1 cellular context compared by ENCODE assay signal in the genomic region with DNA sequence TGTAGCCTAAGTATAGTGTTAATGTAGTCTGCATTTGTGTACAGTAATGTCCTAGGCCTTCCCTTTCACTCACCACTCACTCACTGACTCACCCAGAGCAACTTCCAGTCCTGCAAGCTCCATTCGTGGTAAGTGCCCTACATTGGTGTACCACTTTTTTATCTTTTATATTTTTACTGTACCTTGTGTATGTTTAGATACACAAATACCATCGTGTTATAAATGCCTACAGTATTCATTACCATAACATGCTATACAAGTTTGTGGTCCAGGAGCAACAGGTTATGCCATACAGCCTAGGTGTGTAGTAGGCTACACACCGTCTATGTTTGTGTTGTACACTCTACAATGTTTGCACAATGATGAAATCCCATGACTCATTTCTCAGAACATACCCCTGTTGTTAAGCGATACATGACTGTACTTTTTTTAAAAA.
TF ChIP-seq lines count a peak whose summit lies in the region.

No MANE protein-coding gene starts in this region.

TF ChIP-seq in HEK293, 187 proteins besides CTCF, POLR2A, EP300 and RAD21 (continued from another document):
- TF ChIP-seq, protein P1, sequence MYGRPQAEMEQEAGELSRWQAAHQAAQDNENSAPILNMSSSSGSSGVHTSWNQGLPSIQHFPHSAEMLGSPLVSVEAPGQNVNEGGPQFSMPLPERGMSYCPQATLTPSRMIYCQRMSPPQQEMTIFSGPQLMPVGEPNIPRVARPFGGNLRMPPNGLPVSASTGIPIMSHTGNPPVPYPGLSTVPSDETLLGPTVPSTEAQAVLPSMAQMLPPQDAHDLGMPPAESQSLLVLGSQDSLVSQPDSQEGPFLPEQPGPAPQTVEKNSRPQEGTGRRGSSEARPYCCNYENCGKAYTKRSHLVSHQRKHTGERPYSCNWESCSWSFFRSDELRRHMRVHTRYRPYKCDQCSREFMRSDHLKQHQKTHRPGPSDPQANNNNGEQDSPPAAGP (tag by site-specific recombination; IDR thresholded peaks at IDR 0.05) = no peak
